Comparison of ENCODE assay signal across 8 cellular contexts in genomic region chr4:185039508-185040273, GRCh38. TPM values are rescaled to one million over a fixed set of nuclear protein-coding genes. Genes with fewer than 3 reads are reported as not detected.
DNase-seq lines count a peak whose midpoint lies in the region; ATAC-seq and TF ChIP-seq lines count a peak whose summit lies in the region.

No MANE protein-coding gene starts in this region.

- TF ChIP-seq POLR2A in tibial nerve (IDR thresholded peaks at IDR 0.05): no peak

- H3K9me3 Mint-ChIP-seq in activated CD4-positive, alpha-beta memory T cell treated with anti-CD3 and anti-CD28 coated beads, Interleukin-2, amount 10 ng/mL, durations not matched to agents 7 days and 5 days: no peaks in the 10 kb centered on the region
- H3K9me3 Mint-ChIP-seq in endothelial cell (ENCODE audit: unreplicated experiment): peaks cover 8% of the 10 kb centered on the region
- peaks cover 0 to 13% (median 5%) of the 10 kb centered on the region in 11 donors for H3K9me3 Mint-ChIP-seq in naive thymus-derived CD4-positive, alpha-beta T cell

- no peaks in the 10 kb centered on the region for H3K36me3 Mint-ChIP-seq in activated CD4-positive, alpha-beta memory T cell treated with anti-CD3 and anti-CD28 coated beads, Interleukin-2, amount 10 ng/mL, durations not matched to agents 7 days and 5 days (ENCODE audit: low read depth)
- H3K36me3 Mint-ChIP-seq in endothelial cell (ENCODE audit: low read depth, unreplicated experiment): peaks cover 6% of the 10 kb centered on the region
- no peaks in the 10 kb centered on the region for H3K36me3 Mint-ChIP-seq in naive thymus-derived CD4-positive, alpha-beta T cell

- no peak overlapping the region for H3K27ac ChIP-seq in naive thymus-derived CD4-positive, alpha-beta T cell (ENCODE audit: low read depth, low read length)
- no peak overlapping the region for H3K27ac ChIP-seq in tibial nerve

- H3K4me3 Mint-ChIP-seq in activated CD4-positive, alpha-beta memory T cell treated with anti-CD3 and anti-CD28 coated beads, Interleukin-2, amount 10 ng/mL, durations not matched to agents 7 days and 5 days: peak overlapping the region; percentile 23
- H3K4me3 Mint-ChIP-seq in endothelial cell (ENCODE audit: unreplicated experiment): no peak overlapping the region
- H3K4me3 Mint-ChIP-seq in naive thymus-derived CD4-positive, alpha-beta T cell: peak overlapping the region in 7 of 10 donors; percentile 9 to 76 (median 37)

- peaks cover 4% of the 10 kb centered on the region for H3K4me1 Mint-ChIP-seq in activated CD4-positive, alpha-beta memory T cell treated with anti-CD3 and anti-CD28 coated beads, Interleukin-2, amount 10 ng/mL, durations not matched to agents 7 days and 5 days
- H3K4me1 Mint-ChIP-seq in endothelial cell (ENCODE audit: unreplicated experiment): no peaks in the 10 kb centered on the region
- peaks cover 0 to 8% (median 5%) of the 10 kb centered on the region in 7 donors for H3K4me1 Mint-ChIP-seq in naive thymus-derived CD4-positive, alpha-beta T cell

- H3K36me3 ChIP-seq in naive thymus-derived CD4-positive, alpha-beta T cell (ENCODE audit: control insufficient read depth in 2 of 3, insufficient read depth in 3 of 3, low read length in 3 of 3): no peaks in the 10 kb centered on the region
- H3K36me3 ChIP-seq in tibial nerve: no peaks in the 10 kb centered on the region

- POLR2A ChIA-PET in activated CD4-positive, alpha-beta memory T cell treated with anti-CD3 and anti-CD28 coated beads, Interleukin-2, amount 10 ng/mL, durations not matched to agents 7 days and 5 days (lab: Charles Lee): no interaction called here
- POLR2A ChIA-PET in naive thymus-derived CD4-positive, alpha-beta T cell (lab: Charles Lee): no interaction called here

- 17 to 22% methylated on average over 15 of the region's 15 CpGs for WGBS in tibial nerve, 2 donors

- H3K4me3 ChIP-seq in GM12875 (ENCODE audit: low read depth, low read length) (no peak overlapping the region), tibial nerve (no peak overlapping the region)
- no peak overlapping the region for H3K4me3 ChIP-seq in naive thymus-derived CD4-positive, alpha-beta T cell (ENCODE audit: low read length)

- no peak overlapping the region for H3K27ac Mint-ChIP-seq in activated CD4-positive, alpha-beta memory T cell treated with anti-CD3 and anti-CD28 coated beads, Interleukin-2, amount 10 ng/mL, durations not matched to agents 7 days and 5 days
- no peak overlapping the region for H3K27ac Mint-ChIP-seq in endothelial cell (ENCODE audit: unreplicated experiment)
- no peak overlapping the region for H3K27ac Mint-ChIP-seq in naive thymus-derived CD4-positive, alpha-beta T cell

- in situ Hi-C loops in ACHN (cut with HindIII; ENCODE audit: low pct_ligation_motif_present, low pct_unique_long_range_greater_than_20kb, low sequenced_read_pairs): no loop called here

- peak; percentile 90 for ATAC-seq in HG03066 (IDR thresholded peaks at IDR 0.05; ENCODE audit: low read depth, unreplicated experiment)
- peak; percentile 82 for ATAC-seq in naive thymus-derived CD4-positive, alpha-beta T cell

- CTCF ChIA-PET in activated CD4-positive, alpha-beta memory T cell treated with anti-CD3 and anti-CD28 coated beads, Interleukin-2, amount 10 ng/mL, durations not matched to agents 7 days and 5 days (lab: Charles Lee): interaction anchor here (0.8 to 4.3 kb wide), 15 partner anchors 10 to 558 kb away, joined by 3 to 49 read pairs (median 5); no protein-coding TSS in a partner anchor
- CTCF ChIA-PET in naive thymus-derived CD4-positive, alpha-beta T cell (lab: Charles Lee): interaction anchor here (0.6 to 2.5 kb wide), 10 partner anchors 18 to 213 kb away, joined by 3 to 16 read pairs (median 4); no protein-coding TSS in a partner anchor

- intact Hi-C loops in naive thymus-derived CD4-positive, alpha-beta T cell (cut with micrococcal nuclease): loop anchor here (1.0 to 5.0 kb wide), 7 partner anchors 57 to 1098 kb away; no protein-coding TSS in a partner anchor

- TF ChIP-seq EP300 in tibial nerve (IDR thresholded peaks at IDR 0.05): no peak

- H3K4me1 ChIP-seq in naive thymus-derived CD4-positive, alpha-beta T cell (ENCODE audit: control insufficient read depth in 2 of 2, insufficient read depth in 2 of 2, low read length in 2 of 2): peaks cover 0 to 2% of the 10 kb centered on the region in 2 donors
- peaks cover 0 to 10% (median 0%) of the 10 kb centered on the region in 4 donors for H3K4me1 ChIP-seq in tibial nerve

- no peaks in the 10 kb centered on the region for H3K9me3 ChIP-seq in naive thymus-derived CD4-positive, alpha-beta T cell (ENCODE audit: control insufficient read depth in 2 of 3, low read length in 3 of 3)
- H3K9me3 ChIP-seq in tibial nerve: no peaks in the 10 kb centered on the region

- TF ChIP-seq CTCF in GM12875 (IDR thresholded peaks at IDR 0.05; ENCODE audit: borderline replicate concordance, insufficient read depth, low read depth, low read length): peak; percentile 63; the same call in 1 of the 2 replicates
- peak; percentile 86 for TF ChIP-seq CTCF in endothelial cell (IDR thresholded peaks at IDR 0.05; ENCODE audit: unreplicated experiment)
- peak; percentile 72 to 91 (median 83) for TF ChIP-seq CTCF in tibial nerve (IDR thresholded peaks at IDR 0.05)

- peak; percentile 46 for DNase-seq in ACHN
- DNase-seq in NCI-H460 (ENCODE audit: extremely low read depth, low read depth): peak; percentile 74
- peak; percentile 53 for DNase-seq in activated CD4-positive, alpha-beta memory T cell treated with anti-CD3 and anti-CD28 coated beads, Interleukin-2, amount 10 ng/mL, durations not matched to agents 7 days and 5 days
- DNase-seq in endothelial cell (ENCODE audit: low spot score): peak; percentile 57
- peak in 7 of 9 donors; percentile 14 to 63 (median 57) for DNase-seq in naive thymus-derived CD4-positive, alpha-beta T cell
- DNase-seq in tibial nerve (ENCODE audit: low spot score in 2 of 2): peak in 1 of 2 donors; percentile 49

- H3K27me3 Mint-ChIP-seq in activated CD4-positive, alpha-beta memory T cell treated with anti-CD3 and anti-CD28 coated beads, Interleukin-2, amount 10 ng/mL, durations not matched to agents 7 days and 5 days: peaks cover 15% of the 10 kb centered on the region
- H3K27me3 Mint-ChIP-seq in endothelial cell (ENCODE audit: unreplicated experiment): peaks cover 5% of the 10 kb centered on the region
- H3K27me3 Mint-ChIP-seq in naive thymus-derived CD4-positive, alpha-beta T cell: peaks cover 19 to 26% (median 22%) of the 10 kb centered on the region in 5 donors

- no peaks in the 10 kb centered on the region for H3K27me3 ChIP-seq in naive thymus-derived CD4-positive, alpha-beta T cell (ENCODE audit: control insufficient read depth in 2 of 2, insufficient read depth in 2 of 2, low read length in 2 of 2)
- no peaks in the 10 kb centered on the region for H3K27me3 ChIP-seq in tibial nerve

RNA-seq across cellular contexts. Expression of gene HELT, which starts 21.4 kb away (rescaled TPM):
- not detected in 2 replicates for total RNA-seq in NCI-H460 (2014; rRNA removed; shearing (Covaris generic))
- not detected in 2 replicates for polyA plus RNA-seq in NCI-H460 (2014; cell fraction: nucleus; rRNA removed)
- not detected for total RNA-seq in activated CD4-positive, alpha-beta memory T cell treated with anti-CD3 and anti-CD28 coated beads, Interleukin-2, amount 10 ng/mL, durations not matched to agents 7 days and 5 days
- total RNA-seq in endothelial cell (ENCODE audit: unreplicated experiment) (not detected), tibial nerve (not detected)
- not detected for total RNA-seq in naive thymus-derived CD4-positive, alpha-beta T cell
- not detected for polyA plus RNA-seq in naive thymus-derived CD4-positive, alpha-beta T cell
